16 cellular contexts compared by ENCODE assay signal in genomic region chr2:199814084-199814844, GRCh38. TPM values are rescaled to one million over a fixed set of nuclear protein-coding genes. Genes with fewer than 3 reads are reported as not detected.
DNase-seq lines count a peak whose midpoint lies in the region; ATAC-seq and TF ChIP-seq lines count a peak whose summit lies in the region.
"Had no signal": no experiment of that assay in that cellular context is flagged by ENCODE, and none has a peak within 500 bp of the region (broad histone marks: within the 10 kb centered on the region; RNA-seq: fewer than 3 reads in every experiment).

No MANE protein-coding gene starts in this region.

- DNase-seq in NCI-H2227 treated with DMSO at 0.1 percent for 48 hours (lab: John Stamatoyannopoulos, UW) (peak; percentile 24), chondrocyte (ENCODE audit: low spot score) (no peak), mesothelial cell of epicardium (ENCODE audit: low spot score in 2 of 2, unreplicated experiment in 2 of 2) (no peak)
- no peak for DNase-seq in stimulated activated naive CD4-positive, alpha-beta T cell treated with Interleukin-2 at 50 U/mL for 16 hours (lab: John Stamatoyannopoulos, UW)
- no peak for DNase-seq in activated CD8-positive, alpha-beta memory T cell treated with anti-CD3 and anti-CD28 coated beads, Interleukin-2, amount 10 ng/mL, durations not matched to agents 7 days and 5 days
- DNase-seq: BE2C; CD8-positive, alpha-beta T cell; Karpas-422; NCI-H1417; NCI-H2029; NCI-H524; SIG-M5; SW 1271 had no signal

- ATAC-seq in activated CD8-positive, alpha-beta memory T cell treated with anti-CD3 and anti-CD28 coated beads, Interleukin-2, amount 10 ng/mL, durations not matched to agents 7 days and 5 days: no peak
- ATAC-seq in GM18907 (IDR thresholded peaks at IDR 0.05; ENCODE audit: unreplicated experiment): no peak
- ATAC-seq: CD8-positive, alpha-beta T cell; HCT116 had no signal

- POLR2A ChIA-PET in HEK293 (lab: Yijun Ruan, JAX): no interaction called here

- no peaks in the 10 kb centered on the region for H3K36me3 ChIP-seq in HEK293 (ENCODE audit: control insufficient read depth in 2 of 2, insufficient read depth in 1 of 2, low read length in 2 of 2)
- H3K36me3 ChIP-seq: BE2C had no signal

- no peak overlapping the region for H3K4me3 ChIP-seq in HEK293 (ENCODE audit: low read depth, low read length)

- CTCF ChIA-PET in HEK293 (lab: Yijun Ruan, JAX): interaction anchor here (0.7 to 1.2 kb wide), 2 partner anchors 9 to 308 kb away, joined by 3 to 4 read pairs; no protein-coding TSS in a partner anchor
- CTCF ChIA-PET in activated CD8-positive, alpha-beta memory T cell treated with anti-CD3 and anti-CD28 coated beads, Interleukin-2, amount 10 ng/mL, durations not matched to agents 7 days and 5 days (lab: Charles Lee): interaction anchor here (0.6 kb wide), 1 partner anchor 11 kb away, joined by 3 read pairs; no protein-coding TSS in a partner anchor

- H3K4me3 Mint-ChIP-seq in chondrocyte (ENCODE audit: unreplicated experiment) (no peak overlapping the region), mesothelial cell of epicardium (no peak overlapping the region)
- no peak overlapping the region for H3K4me3 Mint-ChIP-seq in activated CD8-positive, alpha-beta memory T cell treated with anti-CD3 and anti-CD28 coated beads, Interleukin-2, amount 10 ng/mL, durations not matched to agents 7 days and 5 days
- H3K4me3 Mint-ChIP-seq: CD8-positive, alpha-beta T cell had no signal

- no peak overlapping the region for H3K27ac ChIP-seq in HEK293 (ENCODE audit: extremely low read depth, low read depth, low read length)

- H3K27ac Mint-ChIP-seq in chondrocyte (ENCODE audit: unreplicated experiment) (peak overlapping the region; percentile 51), mesothelial cell of epicardium (no peak overlapping the region)
- no peak overlapping the region for H3K27ac Mint-ChIP-seq in activated CD8-positive, alpha-beta memory T cell treated with anti-CD3 and anti-CD28 coated beads, Interleukin-2, amount 10 ng/mL, durations not matched to agents 7 days and 5 days
- H3K27ac Mint-ChIP-seq: CD8-positive, alpha-beta T cell had no signal

- H3K36me3 Mint-ChIP-seq in chondrocyte (ENCODE audit: low read depth) (no peaks in the 10 kb centered on the region), mesothelial cell of epicardium (no peaks in the 10 kb centered on the region)
- H3K36me3 Mint-ChIP-seq in activated CD8-positive, alpha-beta memory T cell treated with anti-CD3 and anti-CD28 coated beads, Interleukin-2, amount 10 ng/mL, durations not matched to agents 7 days and 5 days: peaks cover 2% of the 10 kb centered on the region
- H3K36me3 Mint-ChIP-seq: CD8-positive, alpha-beta T cell had no signal

- H3K9me3 ChIP-seq in HEK293 (ENCODE audit: control insufficient read depth, insufficient read depth, low read depth, low read length): no peaks in the 10 kb centered on the region
- H3K9me3 ChIP-seq: BE2C had no signal

- peaks cover 3% of the 10 kb centered on the region for H3K27me3 Mint-ChIP-seq in chondrocyte (ENCODE audit: low read depth)
- H3K27me3 Mint-ChIP-seq in activated CD8-positive, alpha-beta memory T cell treated with anti-CD3 and anti-CD28 coated beads, Interleukin-2, amount 10 ng/mL, durations not matched to agents 7 days and 5 days: no peaks in the 10 kb centered on the region
- peaks cover 2% of the 10 kb centered on the region for H3K27me3 Mint-ChIP-seq in mesothelial cell of epicardium (ENCODE audit: low read depth)

- H3K4me1 ChIP-seq in HEK293 (ENCODE audit: control insufficient read depth, insufficient read depth, low read length): peaks cover 6% of the 10 kb centered on the region; the same call in 1 of the 2 replicates
- H3K4me1 ChIP-seq: BE2C had no signal

- H3K9me3 Mint-ChIP-seq in chondrocyte (ENCODE audit: low read depth): no peaks in the 10 kb centered on the region
- H3K9me3 Mint-ChIP-seq in activated CD8-positive, alpha-beta memory T cell treated with anti-CD3 and anti-CD28 coated beads, Interleukin-2, amount 10 ng/mL, durations not matched to agents 7 days and 5 days (ENCODE audit: low read depth): no peaks in the 10 kb centered on the region
- no peaks in the 10 kb centered on the region for H3K9me3 Mint-ChIP-seq in mesothelial cell of epicardium
- H3K9me3 Mint-ChIP-seq: CD8-positive, alpha-beta T cell had no signal

- no peak for TF ChIP-seq CTCF in HEK293 (tag by site-specific recombination; IDR thresholded peaks at IDR 0.05)
- no peak for TF ChIP-seq CTCF in chondrocyte (IDR thresholded peaks at IDR 0.05)
- TF ChIP-seq CTCF in mesothelial cell of epicardium (IDR thresholded peaks at IDR 0.05; ENCODE audit: unreplicated experiment): no peak

- peaks cover 33% of the 10 kb centered on the region for H3K4me1 Mint-ChIP-seq in chondrocyte (ENCODE audit: low read depth)
- H3K4me1 Mint-ChIP-seq in activated CD8-positive, alpha-beta memory T cell treated with anti-CD3 and anti-CD28 coated beads, Interleukin-2, amount 10 ng/mL, durations not matched to agents 7 days and 5 days: peaks cover 3% of the 10 kb centered on the region
- peaks cover 3% of the 10 kb centered on the region for H3K4me1 Mint-ChIP-seq in mesothelial cell of epicardium

TF ChIP-seq in HEK293, 187 proteins besides CTCF, POLR2A, EP300 and RAD21 (continues in another document):
- TF ChIP-seq FEZF1 (tag by site-specific recombination; IDR thresholded peaks at IDR 0.05) (no peak), ZNF664 (tag by site-specific recombination; IDR thresholded peaks at IDR 0.05) (no peak), ZNF621 (tag by site-specific recombination; IDR thresholded peaks at IDR 0.05) (no peak), ZNF521 (tag by site-specific recombination; IDR thresholded peaks at IDR 0.05) (no peak), ZNF530 (tag by site-specific recombination; IDR thresholded peaks at IDR 0.05; ENCODE audit: low read depth) (no peak), ZNF518A (tag by site-specific recombination; conservative IDR thresholded peaks at IDR 0.05; ENCODE audit: low read depth) (no peak), GLIS1 (tag by site-specific recombination; IDR thresholded peaks at IDR 0.05) (peak; percentile 33; the same call in 1 of the 2 replicates), ZBTB49 (tag by site-specific recombination; IDR thresholded peaks at IDR 0.05; ENCODE audit: low read depth) (no peak)

RNA-seq across cellular contexts. Expression of gene FTCDNL1, which starts 36.7 kb away (rescaled TPM):
- total RNA-seq in chondrocyte: 0.34 to 1.2 TPM (median 0.65 TPM) in 3 replicates
- total RNA-seq in activated CD8-positive, alpha-beta memory T cell treated with anti-CD3 and anti-CD28 coated beads, Interleukin-2, amount 10 ng/mL, durations not matched to agents 7 days and 5 days: 1 to 10 TPM; 1.8 to 2.8 TPM
- 1.5 to 2.1 TPM (median 1.5 TPM) in 3 replicates for total RNA-seq in mesothelial cell of epicardium
